In the genomic region with DNA sequence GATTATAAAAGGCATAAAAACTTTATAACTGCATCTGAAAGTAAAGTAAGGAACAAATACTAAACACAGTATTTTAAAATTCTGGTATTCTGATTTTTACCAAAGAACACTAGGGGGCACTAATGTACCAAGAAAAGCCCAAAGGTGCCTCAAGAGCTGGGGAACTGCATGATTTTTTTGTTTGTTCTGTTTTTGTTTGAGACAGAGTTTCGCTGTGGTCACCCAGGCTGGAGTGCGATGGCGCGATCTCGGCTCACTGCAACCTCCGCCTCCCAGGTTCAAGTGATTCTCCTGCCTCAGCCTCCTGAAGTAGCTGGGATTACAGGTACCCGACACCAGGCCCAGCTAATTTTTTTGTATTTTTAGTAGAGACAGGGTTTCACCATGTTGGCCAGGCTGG, we compare ENCODE assay signal across 8 cellular contexts. TPM values are rescaled to one million over a fixed set of nuclear protein-coding genes. Genes with fewer than 3 reads are reported as not detected.
DNase-seq lines count a peak whose midpoint lies in the region; ATAC-seq, FAIRE-seq and TF ChIP-seq lines count a peak whose summit lies in the region.
"Not testable (repeated sequence)": the region's sequence is repeated elsewhere in the genome, so short reads cannot be mapped to it uniquely, and the experiment has no call there.

No MANE protein-coding gene starts in this region.

- not testable (repeated sequence) for H3K4me1 ChIP-seq in right lobe of liver

- not testable (repeated sequence) for H3K9me3 Mint-ChIP-seq in endothelial cell (ENCODE audit: unreplicated experiment)

- not testable (repeated sequence) for H3K9me3 ChIP-seq in right lobe of liver

- intact Hi-C loops in right lobe of liver (cut with DNase I): loop anchor here (5.0 to 10.0 kb wide), 2 partner anchors 125 to 128 kb away; no protein-coding TSS in a partner anchor

- TF ChIP-seq POLR2A in right lobe of liver (IDR thresholded peaks at IDR 0.05): not testable (repeated sequence)

- H3K4me3 ChIP-seq in right lobe of liver: not testable (repeated sequence)

- not testable (repeated sequence) for FAIRE-seq in D721Med (lab: Jason Lieb, UNC)

- ATAC-seq in GM19452 (IDR thresholded peaks at IDR 0.05; ENCODE audit: unreplicated experiment) (peak; percentile 64), right lobe of liver (peak; percentile 85 to 90 (median 88))

- H3K27ac ChIP-seq in right lobe of liver: not testable (repeated sequence)

- not testable (repeated sequence) for H3K4me3 Mint-ChIP-seq in endothelial cell (ENCODE audit: unreplicated experiment)

- not testable (repeated sequence) for H3K27me3 ChIP-seq in right lobe of liver

- not testable (repeated sequence) for H3K36me3 ChIP-seq in right lobe of liver

- H3K36me3 Mint-ChIP-seq in endothelial cell (ENCODE audit: low read depth, unreplicated experiment): not testable (repeated sequence)

- not testable (repeated sequence) for H3K4me1 Mint-ChIP-seq in endothelial cell (ENCODE audit: unreplicated experiment)

- TF ChIP-seq CTCF in D721Med (IDR thresholded peaks at IDR 0.05; ENCODE audit: insufficient read depth, missing control alignments) (peak; percentile 62), endothelial cell (IDR thresholded peaks at IDR 0.05; ENCODE audit: unreplicated experiment) (peak; percentile 70), right lobe of liver (IDR thresholded peaks at IDR 0.05) (peak; percentile 66 to 71 (median 68))

- not testable (repeated sequence) for H3K27ac Mint-ChIP-seq in endothelial cell (ENCODE audit: unreplicated experiment)

- 12% methylated on average over 7 of the region's 7 CpGs for WGBS in right lobe of liver (ENCODE audit: insufficient coverage, low coverage, low lambda C conversion rate, missing lambda C conversion rate)

- DNase-seq in D721Med (ENCODE audit: insufficient read length, low spot score); endothelial cell (ENCODE audit: low spot score); right lobe of liver: not testable (repeated sequence)
- DNase-seq in HT-29 (ENCODE audit: low spot score): peak; percentile 36
- DNase-seq in NCI-H748 (lab: John Stamatoyannopoulos, UW; ENCODE audit: unreplicated experiment): peak; percentile 79
- DNase-seq in activated CD4-positive, alpha-beta T cell treated with anti-CD3 and anti-CD28 coated beads for 48 hours: peak; percentile 35
- peak in 4 of 6 experiments; percentile 4 to 63 (median 18) for DNase-seq in stimulated activated naive CD4-positive, alpha-beta T cell (lab: John Stamatoyannopoulos, UW)

- not testable (repeated sequence) for H3K27me3 Mint-ChIP-seq in endothelial cell (ENCODE audit: unreplicated experiment)

RNA-seq across cellular contexts. Expression of gene OSBPL1A, which starts 37.8 kb away (rescaled TPM):
- total RNA-seq in HT-29 (2014; rRNA removed; shearing (Covaris generic)): 13.7 and 14.1 TPM in 2 replicates
- total RNA-seq in endothelial cell (ENCODE audit: unreplicated experiment): 16.4 TPM
- 10 to 100 TPM in 4 of 6 experiments, 1 to 10 TPM in 2; 4.1 to 14.6 (median 14.0) TPM for total RNA-seq in right lobe of liver
